15 cellular contexts compared by ENCODE assay signal in the genomic region with DNA sequence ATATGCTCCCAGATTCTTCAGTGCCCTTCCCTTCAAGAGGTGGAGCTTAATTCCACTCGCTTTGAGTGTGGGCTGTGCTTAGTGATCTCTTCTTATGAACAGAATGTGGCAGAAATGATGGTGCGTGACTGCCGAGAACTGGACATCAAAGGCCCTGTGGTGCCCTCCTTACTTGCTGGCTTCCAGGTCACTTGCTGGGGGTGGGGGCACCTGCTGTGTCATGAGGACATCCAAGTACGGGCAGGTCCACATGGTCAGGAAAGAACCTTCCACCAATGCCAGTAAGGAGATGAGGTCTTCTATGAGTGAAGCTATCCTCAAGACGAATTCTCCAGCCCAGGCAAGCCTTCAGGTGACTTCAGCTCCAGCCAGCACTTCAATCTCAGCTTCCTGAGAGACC.
A peak's percentile ranks its signal among the peaks of the same experiment; 100 is the strongest.
DNase-seq lines count a peak whose midpoint lies in the region; ATAC-seq and TF ChIP-seq lines count a peak whose summit lies in the region.
"Had no signal": no experiment of that assay in that cellular context is flagged by ENCODE, and none has a peak within 500 bp of the region (broad histone marks: within the 10 kb centered on the region; RNA-seq: fewer than 3 reads in every experiment).

No MANE protein-coding gene starts in this region.

- H3K9me3 ChIP-seq in right atrium auricular region (peaks cover 0 to 42% of the 10 kb centered on the region in 2 donors), lower lobe of right lung (peaks cover 18% of the 10 kb centered on the region), upper lobe of right lung (peaks cover 7% of the 10 kb centered on the region)

- no peaks in the 10 kb centered on the region for H3K4me1 ChIP-seq in right atrium auricular region
- H3K4me1 ChIP-seq in lower lobe of right lung = no peaks in the 10 kb centered on the region
- H3K4me1 ChIP-seq in upper lobe of right lung = no peaks in the 10 kb centered on the region
- H3K4me1 ChIP-seq: Caco-2 had no signal

- peaks cover 8% of the 10 kb centered on the region for H3K36me3 Mint-ChIP-seq in WTC11

- DNase-seq in Right ventricle myocardium superior (peak; percentile 3), right atrium auricular region (ENCODE audit: low spot score) (no peak), WTC11 (ENCODE audit: low spot score) (peak; percentile 7), lower lobe of right lung (peak; percentile 24), upper lobe of right lung (peak; percentile 37), hepatic stellate cell (ENCODE audit: low spot score) (no peak)
- DNase-seq: 8988T, AML-193, Caco-2, DND-41, GDM1 had no signal

- no peak overlapping the region for H3K27ac Mint-ChIP-seq in WTC11
- H3K27ac Mint-ChIP-seq: CD8-positive, alpha-beta memory T cell had no signal

- no peaks in the 10 kb centered on the region for H3K36me3 ChIP-seq in right atrium auricular region
- H3K36me3 ChIP-seq in lower lobe of right lung = no peaks in the 10 kb centered on the region
- no peaks in the 10 kb centered on the region for H3K36me3 ChIP-seq in upper lobe of right lung

- TF ChIP-seq CTCF in right atrium auricular region (IDR thresholded peaks at IDR 0.05) (no peak), WTC11 (IDR thresholded peaks at IDR 0.05) (no peak), lower lobe of right lung (IDR thresholded peaks at IDR 0.05) (no peak), upper lobe of right lung (IDR thresholded peaks at IDR 0.05) (no peak)

- H3K4me3 Mint-ChIP-seq in WTC11 = no peak overlapping the region
- H3K4me3 Mint-ChIP-seq: CD8-positive, alpha-beta memory T cell had no signal

- ATAC-seq in Right ventricle myocardium superior (ENCODE audit: poor library complexity) (no peak), WTC11 (no peak), lower lobe of right lung (no peak), upper lobe of right lung (peak; percentile 18), GM19351 (IDR thresholded peaks at IDR 0.05; ENCODE audit: unreplicated experiment) (no peak)
- ATAC-seq: HCT116 had no signal

- H3K27ac ChIP-seq in right atrium auricular region (no peak overlapping the region), lower lobe of right lung (no peak overlapping the region), upper lobe of right lung (no peak overlapping the region)
- H3K27ac ChIP-seq: BLaER1 had no signal

- H3K27me3 ChIP-seq in right atrium auricular region (no peaks in the 10 kb centered on the region), lower lobe of right lung (ENCODE audit: low read depth) (no peaks in the 10 kb centered on the region), upper lobe of right lung (no peaks in the 10 kb centered on the region)
- H3K27me3 ChIP-seq: BLaER1 had no signal

- H3K4me1 Mint-ChIP-seq in WTC11 = no peaks in the 10 kb centered on the region
- H3K4me1 Mint-ChIP-seq: CD8-positive, alpha-beta memory T cell had no signal

- H3K9me3 Mint-ChIP-seq in WTC11 = peaks cover 42% of the 10 kb centered on the region

- intact Hi-C loops in Right ventricle myocardium superior (cut with DNase I) (no loop called here), lower lobe of right lung (cut with DNase I) (no loop called here), upper lobe of right lung (cut with DNase I) (no loop called here)

- CTCF ChIA-PET in WTC11 (lab: Charles Lee) = interaction anchor here (1.1 kb wide), 1 partner anchor 41 kb away, joined by 3 read pairs; no protein-coding TSS in a partner anchor

- H3K4me3 ChIP-seq in right atrium auricular region (no peak overlapping the region), lower lobe of right lung (no peak overlapping the region), upper lobe of right lung (no peak overlapping the region)
- H3K4me3 ChIP-seq: BLaER1 had no signal

- H3K27me3 Mint-ChIP-seq in WTC11 (ENCODE audit: low read depth) = peaks cover 8% of the 10 kb centered on the region

- POLR2A ChIA-PET in WTC11 (lab: Charles Lee) = no interaction called here

TF ChIP-seq in WTC11, 78 proteins besides CTCF, POLR2A, EP300 and RAD21:
- TF ChIP-seq, protein P1, sequence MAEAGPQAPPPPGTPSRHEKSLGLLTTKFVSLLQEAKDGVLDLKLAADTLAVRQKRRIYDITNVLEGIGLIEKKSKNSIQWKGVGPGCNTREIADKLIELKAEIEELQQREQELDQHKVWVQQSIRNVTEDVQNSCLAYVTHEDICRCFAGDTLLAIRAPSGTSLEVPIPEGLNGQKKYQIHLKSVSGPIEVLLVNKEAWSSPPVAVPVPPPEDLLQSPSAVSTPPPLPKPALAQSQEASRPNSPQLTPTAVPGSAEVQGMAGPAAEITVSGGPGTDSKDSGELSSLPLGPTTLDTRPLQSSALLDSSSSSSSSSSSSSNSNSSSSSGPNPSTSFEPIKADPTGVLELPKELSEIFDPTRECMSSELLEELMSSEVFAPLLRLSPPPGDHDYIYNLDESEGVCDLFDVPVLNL (CRISPR knock-in tag; IDR thresholded peaks at IDR 0.05; ENCODE audit: borderline replicate concordance, low read depth) = no peak
- no peak for TF ChIP-seq ZNF512 (CRISPR knock-in tag; IDR thresholded peaks at IDR 0.05; ENCODE audit: borderline replicate concordance)
- TF ChIP-seq, protein P2, sequence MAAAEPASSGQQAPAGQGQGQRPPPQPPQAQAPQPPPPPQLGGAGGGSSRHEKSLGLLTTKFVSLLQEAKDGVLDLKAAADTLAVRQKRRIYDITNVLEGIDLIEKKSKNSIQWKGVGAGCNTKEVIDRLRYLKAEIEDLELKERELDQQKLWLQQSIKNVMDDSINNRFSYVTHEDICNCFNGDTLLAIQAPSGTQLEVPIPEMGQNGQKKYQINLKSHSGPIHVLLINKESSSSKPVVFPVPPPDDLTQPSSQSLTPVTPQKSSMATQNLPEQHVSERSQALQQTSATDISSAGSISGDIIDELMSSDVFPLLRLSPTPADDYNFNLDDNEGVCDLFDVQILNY (CRISPR knock-in tag; IDR thresholded peaks at IDR 0.05) = no peak
- no peak for TF ChIP-seq SMAD3 (CRISPR knock-in tag; IDR thresholded peaks at IDR 0.05; ENCODE audit: borderline replicate concordance)
- no peak for TF ChIP-seq RELA (CRISPR knock-in tag; IDR thresholded peaks at IDR 0.05; ENCODE audit: borderline replicate concordance)
- TF ChIP-seq TEAD4 (CRISPR knock-in tag; IDR thresholded peaks at IDR 0.05) = no peak
- no peak for TF ChIP-seq NR2C2 (CRISPR knock-in tag; IDR thresholded peaks at IDR 0.05)
- TF ChIP-seq ZNF425 (CRISPR knock-in tag; conservative IDR thresholded peaks at IDR 0.05) = no peak

Comparison
In these comparisons a context has a peak if more than half of its experiments do, and no peak if none do; other contexts are left out.
1. DNase-seq: peak in Right ventricle myocardium superior (single experiment), WTC11 (single experiment), lower lobe of right lung (single experiment) and upper lobe of right lung (single experiment); none in right atrium auricular region (single experiment) and hepatic stellate cell (single experiment).